Comparison of ENCODE assay signal across 9 cellular contexts in the genomic region with DNA sequence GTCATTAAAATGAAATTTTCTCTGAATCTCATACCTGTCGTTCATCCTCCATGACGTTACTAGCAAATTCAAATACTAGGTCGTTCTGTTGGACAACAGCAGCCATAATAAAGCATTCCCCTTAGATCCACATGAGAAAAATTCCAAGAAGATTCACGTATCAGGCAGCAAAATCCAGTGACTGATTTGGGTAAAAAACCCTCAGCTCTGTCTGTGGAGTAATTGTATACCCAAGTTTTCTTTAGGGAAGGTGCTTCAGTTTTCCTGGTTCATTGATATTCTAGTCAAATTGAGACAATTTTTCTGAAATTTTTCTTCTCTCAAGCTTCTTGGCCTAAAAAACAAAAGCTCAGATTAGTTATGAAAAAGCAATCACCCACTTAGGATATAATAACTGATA. TPM values are rescaled to one million over a fixed set of nuclear protein-coding genes. Genes with fewer than 3 reads are reported as not detected.
DNase-seq lines count a peak whose midpoint lies in the region; ATAC-seq and TF ChIP-seq lines count a peak whose summit lies in the region.
"Had no signal": no experiment of that assay in that cellular context is flagged by ENCODE, and none has a peak within 500 bp of the region (broad histone marks: within the 10 kb centered on the region; RNA-seq: fewer than 3 reads in every experiment).

No MANE protein-coding gene starts in this region.

- H3K27me3 Mint-ChIP-seq in CD4-positive, alpha-beta memory T cell, result no peaks in the 10 kb centered on the region
- H3K27me3 Mint-ChIP-seq in dendritic cell treated with granulocyte-macrophage colony-stimulating factor and Interleukin-4, amounts not matched to agents 40 ng/mL and 50 ng/mL, for 4 days, result no peaks in the 10 kb centered on the region

- in situ Hi-C loops in brain microvascular endothelial cell (cut with HindIII; ENCODE audit: low pct_ligation_motif_present, low sequenced_read_pairs), result no loop called here

- H4K20me1 ChIP-seq in MM.1S (ENCODE audit: insufficient read depth, low read length), result no peaks in the 10 kb centered on the region

- no peak overlapping the region for H3K9ac ChIP-seq in MM.1S (ENCODE audit: low read length)

- H3K4me2 ChIP-seq in MM.1S (ENCODE audit: low read depth, low read length), result peak overlapping the region; percentile 37; the same call in 1 of the 2 replicates

- ATAC-seq in GM19395 (IDR thresholded peaks at IDR 0.05; ENCODE audit: unreplicated experiment), result no peak

- TF ChIP-seq POLR2A in ovary (IDR thresholded peaks at IDR 0.05), result no peak

- intact Hi-C loops in CD4-positive, alpha-beta memory T cell (cut with micrococcal nuclease), result loop anchor here (1.0 to 10.0 kb wide), 6 partner anchors 8 to 317 kb away; a partner anchor contains a TSS
- intact Hi-C loops in dendritic cell treated with granulocyte-macrophage colony-stimulating factor and Interleukin-4, amounts not matched to agents 40 ng/mL and 50 ng/mL, for 4 days (cut with micrococcal nuclease), result loop anchor here (2.0 to 5.0 kb wide), 3 partner anchors 15 to 80 kb away; a partner anchor contains a TSS
- intact Hi-C loops in ovary (cut with DNase I), result no loop called here

- no peaks in the 10 kb centered on the region for H3K36me3 ChIP-seq in CD4-positive, alpha-beta memory T cell (ENCODE audit: insufficient read depth, low read length)
- H3K36me3 ChIP-seq in MM.1S (replicated peaks; ENCODE audit: insufficient read depth, low read length), result no peaks in the 10 kb centered on the region; the same call in 1 of the 2 replicates
- no peaks in the 10 kb centered on the region for H3K36me3 ChIP-seq in ovary
- peaks cover 2% of the 10 kb centered on the region for H3K36me3 ChIP-seq in brain microvascular endothelial cell (replicated peaks)

- peak overlapping the region; percentile 95 to 99 (median 97) for H3K27ac Mint-ChIP-seq in CD4-positive, alpha-beta memory T cell
- H3K27ac Mint-ChIP-seq in dendritic cell treated with granulocyte-macrophage colony-stimulating factor and Interleukin-4, amounts not matched to agents 40 ng/mL and 50 ng/mL, for 4 days, result peak overlapping the region; percentile 89

- H3K36me3 Mint-ChIP-seq in CD4-positive, alpha-beta memory T cell, result peaks cover 16 to 45% of the 10 kb centered on the region in 2 donors
- peaks cover 31% of the 10 kb centered on the region for H3K36me3 Mint-ChIP-seq in dendritic cell treated with granulocyte-macrophage colony-stimulating factor and Interleukin-4, amounts not matched to agents 40 ng/mL and 50 ng/mL, for 4 days (ENCODE audit: low read depth)

- peaks cover 50% of the 10 kb centered on the region for H3K4me1 ChIP-seq in CD4-positive, alpha-beta memory T cell (ENCODE audit: insufficient read depth, low read length)
- H3K4me1 ChIP-seq in MM.1S (ENCODE audit: low read length) (peaks cover 30% of the 10 kb centered on the region), ovary (ENCODE audit: insufficient read depth) (peaks cover 9% of the 10 kb centered on the region)

- H3K79me2 ChIP-seq in MM.1S (ENCODE audit: low read length), result peaks cover 90% of the 10 kb centered on the region

- H3K4me3 ChIP-seq in CD4-positive, alpha-beta memory T cell (ENCODE audit: low read length in 2 of 2), result peak overlapping the region; percentile 76 to 90
- H3K4me3 ChIP-seq in MM.1S (ENCODE audit: low read length), result no peak overlapping the region; the same call in 1 of the 2 replicates
- peak overlapping the region; percentile 11 for H3K4me3 ChIP-seq in ovary
- H3K4me3 ChIP-seq in brain microvascular endothelial cell (ENCODE audit: low read depth, low read length), result no peak overlapping the region

- 16 to 52% (median 35%) methylated on average over 4 of the region's 4 CpGs for WGBS in ovary, 3 donors

- DNase-seq in CD4-positive, alpha-beta memory T cell, result no peak
- DNase-seq in MM.1S (no peak), ovary (no peak), NCI-H1930 (lab: John Stamatoyannopoulos, UW) (no peak), epidermal melanocyte (ENCODE audit: insufficient read length, low spot score) (no peak), brain microvascular endothelial cell (no peak)
- DNase-seq: DMS79 had no signal

- H3K27me3 ChIP-seq in CD4-positive, alpha-beta memory T cell (ENCODE audit: insufficient read depth, low read length), result no peaks in the 10 kb centered on the region
- no peaks in the 10 kb centered on the region for H3K27me3 ChIP-seq in MM.1S (replicated peaks; ENCODE audit: insufficient read depth, low read length)
- H3K27me3 ChIP-seq in ovary, result no peaks in the 10 kb centered on the region
- H3K27me3 ChIP-seq in brain microvascular endothelial cell (replicated peaks), result no peaks in the 10 kb centered on the region

- H3K27ac ChIP-seq in CD4-positive, alpha-beta memory T cell (ENCODE audit: low read depth, low read length), result peak overlapping the region; percentile 82
- H3K27ac ChIP-seq in MM.1S (ENCODE audit: low read length) (peak overlapping the region; percentile 97; the same call in 1 of the 2 replicates), ovary (peak overlapping the region; percentile 11 to 78), brain microvascular endothelial cell (no peak overlapping the region)

- CTCF ChIA-PET in CD4-positive, alpha-beta memory T cell (lab: Charles Lee; ENCODE audit: partially characterized antibody), result interaction anchor here (0.9 to 2.0 kb wide), 6 partner anchors 8 to 79 kb away, joined by 3 to 7 read pairs (median 4); a partner anchor contains a TSS

- TF ChIP-seq CTCF in MM.1S (IDR thresholded peaks at IDR 0.05; ENCODE audit: low read length) (no peak), ovary (IDR thresholded peaks at IDR 0.05) (no peak), brain microvascular endothelial cell (IDR thresholded peaks at IDR 0.05; ENCODE audit: low read depth, low read length, missing control alignments) (no peak)

- no peak overlapping the region for H2AFZ ChIP-seq in MM.1S (ENCODE audit: low read length)

- H3K4me1 Mint-ChIP-seq in CD4-positive, alpha-beta memory T cell, result peaks cover 42 to 62% (median 49%) of the 10 kb centered on the region in 4 donors
- peaks cover 62% of the 10 kb centered on the region for H3K4me1 Mint-ChIP-seq in dendritic cell treated with granulocyte-macrophage colony-stimulating factor and Interleukin-4, amounts not matched to agents 40 ng/mL and 50 ng/mL, for 4 days (ENCODE audit: low read depth)

- H3F3A ChIP-seq in MM.1S (ENCODE audit: insufficient read depth, low read length), result peaks cover 37% of the 10 kb centered on the region

- peak overlapping the region; percentile 82 to 98 (median 92) for H3K4me3 Mint-ChIP-seq in CD4-positive, alpha-beta memory T cell
- peak overlapping the region; percentile 56 for H3K4me3 Mint-ChIP-seq in dendritic cell treated with granulocyte-macrophage colony-stimulating factor and Interleukin-4, amounts not matched to agents 40 ng/mL and 50 ng/mL, for 4 days

- no peaks in the 10 kb centered on the region for H3K9me3 Mint-ChIP-seq in CD4-positive, alpha-beta memory T cell
- no peaks in the 10 kb centered on the region for H3K9me3 Mint-ChIP-seq in dendritic cell treated with granulocyte-macrophage colony-stimulating factor and Interleukin-4, amounts not matched to agents 40 ng/mL and 50 ng/mL, for 4 days

- POLR2A ChIA-PET in CD4-positive, alpha-beta memory T cell (lab: Charles Lee; ENCODE audit: partially characterized antibody), result interaction anchor here (0.7 to 19.9 kb wide), 12 partner anchors 9 to 317 kb away, joined by 3 to 226 read pairs (median 5); a partner anchor contains a TSS

- H3K9me2 ChIP-seq in MM.1S (replicated peaks; ENCODE audit: insufficient read depth, low read length), result no peaks in the 10 kb centered on the region

- H3K9me3 ChIP-seq in CD4-positive, alpha-beta memory T cell (ENCODE audit: control insufficient read depth in 1 of 2, low read length in 2 of 2), result no peaks in the 10 kb centered on the region
- no peaks in the 10 kb centered on the region for H3K9me3 ChIP-seq in MM.1S (replicated peaks; ENCODE audit: insufficient read depth, low read length)
- no peaks in the 10 kb centered on the region for H3K9me3 ChIP-seq in ovary

- no peak for TF ChIP-seq EP300 in ovary (IDR thresholded peaks at IDR 0.05)

RNA-seq across cellular contexts. Expression of a gene that starts 37.2 kb away (rescaled TPM):
- 100 to 1,000 TPM; 188 to 192 TPM for total RNA-seq in CD4-positive, alpha-beta memory T cell
- polyA plus RNA-seq in CD4-positive, alpha-beta memory T cell, result 100 to 1,000 TPM; 136 to 149 TPM
- 10 to 100 TPM; 41.0 to 53.2 (median 47.7) TPM for total RNA-seq in ovary
- 10 to 100 TPM; 28.5 to 49.3 TPM for polyA plus RNA-seq in ovary

Comparison
In these comparisons a context has a peak if more than half of its experiments do, and no peak if none do; other contexts are left out.
1. H3K4me3 ChIP-seq: peak in CD4-positive, alpha-beta memory T cell (2 of 2) and ovary (single experiment); none in MM.1S (single experiment) and brain microvascular endothelial cell (single experiment).
2. intact Hi-C loops: an anchor here in CD4-positive, alpha-beta memory T cell (1.0 to 10.0 kb wide) and dendritic cell treated with granulocyte-macrophage colony-stimulating factor and Interleukin-4, amounts not matched to agents 40 ng/mL and 50 ng/mL, for 4 days (2.0 to 5.0 kb wide); none called in ovary.